17 cellular contexts compared by ENCODE assay signal in genomic region chr14:76975865-76976622, GRCh38. TPM values are rescaled to one million over a fixed set of nuclear protein-coding genes. Genes with fewer than 3 reads are reported as not detected.
A peak's percentile ranks its signal among the peaks of the same experiment; 100 is the strongest.
DNase-seq lines count a peak whose midpoint lies in the region; ATAC-seq and TF ChIP-seq lines count a peak whose summit lies in the region.
"Had no signal": no experiment of that assay in that cellular context is flagged by ENCODE, and none has a peak within 500 bp of the region (broad histone marks: within the 10 kb centered on the region; RNA-seq: fewer than 3 reads in every experiment).

No MANE protein-coding gene starts in this region.

- H3K4me3 ChIP-seq in breast epithelium = no peak overlapping the region
- H3K4me3 ChIP-seq in mammary epithelial cell (replicated peaks in 1 of 3; ENCODE audit: insufficient read depth in 1 of 3, low read depth in 2 of 3, low read length in 3 of 3) = no peak overlapping the region
- H3K4me3 ChIP-seq in left lung = no peak overlapping the region
- H3K4me3 ChIP-seq in stomach = no peak overlapping the region
- H3K4me3 ChIP-seq: dorsolateral prefrontal cortex, esophagus muscularis mucosa had no signal

- no peaks in the 10 kb centered on the region for H3K36me3 Mint-ChIP-seq in MCF 10A (ENCODE audit: insufficient read depth, unreplicated experiment)
- H3K36me3 Mint-ChIP-seq in stimulated activated effector memory CD8-positive, alpha-beta T cell treated with anti-CD3 and anti-CD28 coated beads, Interleukin-12 subunit alpha, Interleukin-12 subunit beta, amount 100 ng/mL, for 72 hours = peaks cover 4% of the 10 kb centered on the region

- H3K4me3 Mint-ChIP-seq in MCF 10A (ENCODE audit: unreplicated experiment) = no peak overlapping the region
- no peak overlapping the region for H3K4me3 Mint-ChIP-seq in stimulated activated effector memory CD8-positive, alpha-beta T cell treated with anti-CD3 and anti-CD28 coated beads, Interleukin-12 subunit alpha, Interleukin-12 subunit beta, amount 100 ng/mL, for 72 hours
- H3K4me3 Mint-ChIP-seq: activated naive CD8-positive, alpha-beta T cell treated with anti-CD3 and anti-CD28 coated beads, Interleukin-2, amount 50 U/mL, for 24 hours; neural crest cell had no signal

- in situ Hi-C loops in mammary epithelial cell (cut with MboI; ENCODE audit: low sequenced_read_pairs in 2 of 2) = no loop called here

- CTCF ChIA-PET in MCF 10A (lab: Yijun Ruan, JAX) = interaction anchor here (0.6 to 0.9 kb wide), 2 partner anchors 21 to 48 kb away, joined by 3 to 4 read pairs; no protein-coding TSS in a partner anchor
- CTCF ChIA-PET in mammary epithelial cell (lab: Charles Lee; ENCODE audit: low non-redundant PET) = no interaction called here

- H3K27ac Mint-ChIP-seq in MCF 10A (ENCODE audit: low read depth, unreplicated experiment) = no peak overlapping the region
- peak overlapping the region; percentile 90 for H3K27ac Mint-ChIP-seq in stimulated activated effector memory CD8-positive, alpha-beta T cell treated with anti-CD3 and anti-CD28 coated beads, Interleukin-12 subunit alpha, Interleukin-12 subunit beta, amount 100 ng/mL, for 72 hours
- H3K27ac Mint-ChIP-seq: activated naive CD8-positive, alpha-beta T cell treated with anti-CD3 and anti-CD28 coated beads, Interleukin-2, amount 50 U/mL, for 24 hours had no signal

- no peaks in the 10 kb centered on the region for H3K9me3 Mint-ChIP-seq in MCF 10A (ENCODE audit: unreplicated experiment)
- no peaks in the 10 kb centered on the region for H3K9me3 Mint-ChIP-seq in stimulated activated effector memory CD8-positive, alpha-beta T cell treated with anti-CD3 and anti-CD28 coated beads, Interleukin-12 subunit alpha, Interleukin-12 subunit beta, amount 100 ng/mL, for 72 hours
- H3K9me3 Mint-ChIP-seq: activated naive CD8-positive, alpha-beta T cell treated with anti-CD3 and anti-CD28 coated beads, Interleukin-2, amount 50 U/mL, for 24 hours had no signal

- TF ChIP-seq EP300 in stomach (IDR thresholded peaks at IDR 0.05) = no peak

- H3K27me3 Mint-ChIP-seq in MCF 10A (ENCODE audit: insufficient read depth, unreplicated experiment) = no peaks in the 10 kb centered on the region
- H3K27me3 Mint-ChIP-seq: activated naive CD8-positive, alpha-beta T cell treated with anti-CD3 and anti-CD28 coated beads, Interleukin-2, amount 50 U/mL, for 24 hours had no signal

- H3K36me3 ChIP-seq in breast epithelium (no peaks in the 10 kb centered on the region), mammary epithelial cell (ENCODE audit: insufficient read depth, low read length) (no peaks in the 10 kb centered on the region), left lung (no peaks in the 10 kb centered on the region), stomach (no peaks in the 10 kb centered on the region)
- H3K36me3 ChIP-seq: brain microvascular endothelial cell, esophagus muscularis mucosa had no signal

- TF ChIP-seq POLR2A in breast epithelium (IDR thresholded peaks at IDR 0.05) = no peak
- no peak for TF ChIP-seq POLR2A in stomach (IDR thresholded peaks at IDR 0.05)

- ATAC-seq in left lung (peak; percentile 61), HG02852 (IDR thresholded peaks at IDR 0.05; ENCODE audit: unreplicated experiment) (no peak)
- ATAC-seq in stimulated activated effector memory CD8-positive, alpha-beta T cell treated with anti-CD3 and anti-CD28 coated beads, Interleukin-12 subunit alpha, Interleukin-12 subunit beta, amount 100 ng/mL, for 72 hours = no peak
- ATAC-seq: activated naive CD8-positive, alpha-beta T cell treated with anti-CD3 and anti-CD28 coated beads, Interleukin-2, amount 50 U/mL, for 24 hours; stimulated activated naive CD8-positive, alpha-beta T cell treated with anti-CD3 and anti-CD28 coated beads, Interleukin-15, Interleukin-2, amounts not matched to agents 100 U/mL and 50 U/mL, for 24 hours had no signal

- BruUV-seq in MCF 10A (replicated peaks; lab: Mats Ljungman, UMichigan) = no TSS peak
- no TSS peak for BruUV-seq in mammary epithelial cell (replicated peaks; lab: Mats Ljungman, UMichigan)

- intact Hi-C loops in breast epithelium (cut with DNase I; ENCODE audit: low total_unique reads) (no loop called here), MCF 10A (cut with micrococcal nuclease) (no loop called here), mammary epithelial cell (cut with micrococcal nuclease) (no loop called here), left lung (cut with DNase I) (no loop called here), stomach (cut with DNase I; ENCODE audit: low total_unique reads) (no loop called here)

- TF ChIP-seq CTCF in breast epithelium (IDR thresholded peaks at IDR 0.05) (no peak), MCF 10A (IDR thresholded peaks at IDR 0.05; ENCODE audit: unreplicated experiment) (no peak), mammary epithelial cell (conservative IDR thresholded peaks at IDR 0.05 in 1 of 2, IDR thresholded peaks at IDR 0.05 in 1 of 2; ENCODE audit: extremely low read depth in 1 of 2, insufficient read depth in 1 of 2, low read depth in 1 of 2, low read length in 2 of 2) (no peak), left lung (IDR thresholded peaks at IDR 0.05) (no peak), stomach (IDR thresholded peaks at IDR 0.05) (no peak)

- H3K27ac ChIP-seq in breast epithelium (peak overlapping the region; percentile 54 to 93), mammary epithelial cell (ENCODE audit: insufficient read depth, low read depth, low read length) (no peak overlapping the region), left lung (no peak overlapping the region), stomach (no peak overlapping the region)
- H3K27ac ChIP-seq: brain microvascular endothelial cell, dorsolateral prefrontal cortex, esophagus muscularis mucosa had no signal

- POLR2A ChIA-PET in MCF 10A (lab: Yijun Ruan, JAX) = interaction anchor here (1.6 kb wide), 1 partner anchor 47 kb away, joined by 4 read pairs; no protein-coding TSS in a partner anchor

- H2AFZ ChIP-seq in mammary epithelial cell (ENCODE audit: low read depth, low read length) = peak overlapping the region; percentile 53

- H3K4me1 Mint-ChIP-seq in MCF 10A (ENCODE audit: insufficient read depth, unreplicated experiment) = no peaks in the 10 kb centered on the region
- H3K4me1 Mint-ChIP-seq in stimulated activated effector memory CD8-positive, alpha-beta T cell treated with anti-CD3 and anti-CD28 coated beads, Interleukin-12 subunit alpha, Interleukin-12 subunit beta, amount 100 ng/mL, for 72 hours = peaks cover 20% of the 10 kb centered on the region

- no peaks in the 10 kb centered on the region for H4K20me1 ChIP-seq in mammary epithelial cell (ENCODE audit: insufficient read depth, low read length)

- no peak overlapping the region for H3K4me2 ChIP-seq in mammary epithelial cell (ENCODE audit: insufficient read depth, low read depth, low read length)

- DNase-seq in breast epithelium (ENCODE audit: low spot score in 2 of 2) (no peak), MCF 10A (ENCODE audit: unreplicated experiment) (no peak), mammary epithelial cell (no peak), left lung (no peak), GM19238 (ENCODE audit: insufficient read length, low spot score) (no peak), stomach (no peak)
- DNase-seq in stimulated activated effector memory CD8-positive, alpha-beta T cell treated with anti-CD3 and anti-CD28 coated beads, Interleukin-12 subunit alpha, Interleukin-12 subunit beta, amount 100 ng/mL, for 72 hours (ENCODE audit: low spot score in 2 of 2) = no peak
- DNase-seq: activated naive CD8-positive, alpha-beta T cell treated with anti-CD3 and anti-CD28 coated beads, Interleukin-2, amount 50 U/mL, for 24 hours; brain microvascular endothelial cell; dorsolateral prefrontal cortex; NCI-H1694 treated with DMSO at 0.1 percent for 48 hours; NCI-H345; retina; stimulated activated naive CD8-positive, alpha-beta T cell treated with anti-CD3 and anti-CD28 coated beads, Interleukin-15, Interleukin-2, amounts not matched to agents 100 U/mL and 50 U/mL, for 24 hours had no signal

- peaks cover 0 to 8% of the 10 kb centered on the region in 2 donors for H3K4me1 ChIP-seq in breast epithelium
- peaks cover 7% of the 10 kb centered on the region for H3K4me1 ChIP-seq in mammary epithelial cell (ENCODE audit: insufficient read depth, low read length)
- peaks cover 0 to 16% of the 10 kb centered on the region in 2 donors for H3K4me1 ChIP-seq in left lung
- peaks cover 0 to 20% (median 4%) of the 10 kb centered on the region in 4 donors for H3K4me1 ChIP-seq in stomach

- H3K79me2 ChIP-seq in mammary epithelial cell (ENCODE audit: insufficient read depth, low read length) = no peaks in the 10 kb centered on the region

- H3K9me3 ChIP-seq in breast epithelium = no peaks in the 10 kb centered on the region
- H3K9me3 ChIP-seq in mammary epithelial cell (replicated peaks; ENCODE audit: insufficient read depth, low read length) = no peaks in the 10 kb centered on the region
- H3K9me3 ChIP-seq in left lung = no peaks in the 10 kb centered on the region
- no peaks in the 10 kb centered on the region for H3K9me3 ChIP-seq in stomach
- H3K9me3 ChIP-seq: esophagus muscularis mucosa had no signal

- dilution Hi-C loops in mammary epithelial cell (cut with HindIII; ENCODE audit: low sequenced_read_pairs) = no loop called here

- no peaks in the 10 kb centered on the region for H3K27me3 ChIP-seq in breast epithelium
- H3K27me3 ChIP-seq in mammary epithelial cell (ENCODE audit: insufficient read depth, low read length) = no peaks in the 10 kb centered on the region
- H3K27me3 ChIP-seq in left lung = no peaks in the 10 kb centered on the region
- H3K27me3 ChIP-seq in stomach = no peaks in the 10 kb centered on the region
- H3K27me3 ChIP-seq: brain microvascular endothelial cell, dorsolateral prefrontal cortex, esophagus muscularis mucosa had no signal

- WGBS in mammary epithelial cell (ENCODE audit: low coverage, missing lambda C conversion rate) = 22% methylated on average over 7 of the region's 10 CpGs
- 40 to 74% (median 47%) methylated on average over 7 to 10 of the region's 10 CpGs for WGBS in stomach, 5 donors

- no peak overlapping the region for H3K9ac ChIP-seq in mammary epithelial cell (ENCODE audit: insufficient read depth, low read length)

RNA-seq across cellular contexts. Expression of gene IRF2BPL, which starts 52.5 kb away (rescaled TPM):
- 10 to 100 TPM; 39.5 to 76.5 (median 47.2) TPM for total RNA-seq in breast epithelium
- 22.1 and 26.0 TPM in 2 replicates for total RNA-seq in MCF 10A (2022)
- total RNA-seq in mammary epithelial cell = 10 to 100 TPM; 41.3 to 49.4 TPM
- 14.0 TPM for polyA plus RNA-seq in mammary epithelial cell
- 13.7 TPM for polyA minus RNA-seq in mammary epithelial cell
- total RNA-seq in left lung = 10 to 100 TPM; 45.9 to 46.3 TPM
- 10 to 100 TPM in 4 of 5 donors, 1 to 10 TPM in 1; 5.3 to 43.6 (median 28.4) TPM for total RNA-seq in stomach
- 10 to 100 TPM in 2 of 3 donors, 1 to 10 TPM in 1; 8.5 to 17.7 (median 10.5) TPM for polyA plus RNA-seq in stomach

Comparison
In these comparisons a context has a peak if more than half of its experiments do, and no peak if none do; other contexts are left out.
1. H3K27ac ChIP-seq: peak in breast epithelium (2 of 2); none in mammary epithelial cell (single experiment), left lung (0 of 2) and stomach (0 of 5).